8 cellular contexts compared by ENCODE assay signal in the genomic region with DNA sequence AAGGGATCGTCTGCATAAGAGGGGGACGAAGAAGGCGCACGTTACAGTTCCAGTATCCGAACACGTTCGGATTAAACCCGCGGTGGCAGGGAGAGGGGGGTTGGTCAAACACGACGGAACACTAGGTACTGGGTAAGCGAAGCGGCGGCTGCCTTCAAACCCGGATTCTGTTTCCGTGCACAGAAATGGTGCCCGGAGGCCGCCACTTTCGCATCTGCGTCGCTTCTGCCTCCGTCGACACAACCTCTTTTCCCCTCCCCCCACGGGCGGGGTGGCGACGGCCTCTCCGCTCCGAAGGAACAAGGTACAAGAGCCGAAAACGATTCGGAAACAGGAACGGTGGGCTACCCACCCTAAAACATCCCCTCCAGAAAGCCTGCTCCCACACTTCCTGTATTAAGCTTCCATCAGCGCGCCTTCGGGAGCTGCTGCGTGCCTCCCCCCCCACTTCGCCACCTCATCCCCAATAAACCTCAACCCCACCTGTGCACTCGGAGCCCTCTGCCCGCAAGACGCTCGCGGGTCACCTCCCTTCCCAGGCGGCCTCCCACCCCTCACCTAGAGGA. TPM values are rescaled to one million over a fixed set of nuclear protein-coding genes. Genes with fewer than 3 reads are reported as not detected.
DNase-seq lines count a peak whose midpoint lies in the region; ATAC-seq and FAIRE-seq lines count a peak whose summit lies in the region.

No MANE protein-coding gene starts in this region.

- no peaks in the 10 kb centered on the region for H3K79me1 ChIP-seq in neuronal stem cell (ENCODE audit: low read depth, low read length)

- H2AK5ac ChIP-seq in neuronal stem cell (ENCODE audit: low read depth, low read length), result no peak overlapping the region

- WGBS in neuronal stem cell (ENCODE audit: extremely low coverage in 2 of 2, insufficient read length in 2 of 2, insufficient replicate concordance in 1 of 2), 2 donors, result no CpG with 5 or more reads among the region's 44 CpGs

- no peak overlapping the region for H3K14ac ChIP-seq in neuronal stem cell (ENCODE audit: low read length)

- peak overlapping the region; percentile 55 for H3K4me2 ChIP-seq in neuronal stem cell (ENCODE audit: insufficient read depth, low read length, poor library complexity, severe bottlenecking)

- no peaks in the 10 kb centered on the region for H3K9me3 ChIP-seq in neuronal stem cell (replicated peaks in 1 of 2; ENCODE audit: control insufficient read depth in 2 of 2, insufficient read depth in 1 of 2, low read depth in 1 of 2, low read length in 2 of 2)

- H3K27me3 ChIP-seq in neuronal stem cell (ENCODE audit: control insufficient read depth in 3 of 3, insufficient read depth in 3 of 3, low read depth in 1 of 3, low read length in 3 of 3), result no peaks in the 10 kb centered on the region

- peaks cover 0 to 5% of the 10 kb centered on the region in 2 donors for H3K36me3 ChIP-seq in neuronal stem cell (replicated peaks in 1 of 2; ENCODE audit: control insufficient read depth in 2 of 2, insufficient read depth in 2 of 2, low read length in 2 of 2)

- peaks cover 4 to 11% of the 10 kb centered on the region in 2 donors for H3K4me1 ChIP-seq in neuronal stem cell (ENCODE audit: control insufficient read depth in 2 of 2, insufficient read depth in 1 of 2, low read depth in 1 of 2, low read length in 2 of 2)

- no peak overlapping the region for H4K8ac ChIP-seq in neuronal stem cell (ENCODE audit: low read depth, low read length)

- peak overlapping the region; percentile 60 for H3K4ac ChIP-seq in neuronal stem cell (ENCODE audit: low read length)

- peak overlapping the region; percentile 50 for H3K23ac ChIP-seq in neuronal stem cell (ENCODE audit: low read depth, low read length, poor library complexity)

- no peak overlapping the region for H2BK15ac ChIP-seq in neuronal stem cell (ENCODE audit: low read length)

- H3K27ac ChIP-seq in neuronal stem cell (replicated peaks; ENCODE audit: low read length) (peak overlapping the region; percentile 93), substantia nigra (ENCODE audit: low read depth, low read length, poor library complexity, severe bottlenecking) (peak overlapping the region; percentile 91)

- no peak for FAIRE-seq in frontal cortex (lab: Jason Lieb, UNC)

- peak overlapping the region; percentile 27 for H2BK5ac ChIP-seq in neuronal stem cell (ENCODE audit: low read length)

- H4K91ac ChIP-seq in neuronal stem cell (ENCODE audit: low read depth, low read length, poor library complexity), result no peak overlapping the region

- H2BK12ac ChIP-seq in neuronal stem cell (ENCODE audit: low read length), result no peak overlapping the region

- DNase-seq in COR-L47 (lab: John Stamatoyannopoulos, UW) (peak; percentile 46), HK-2 (ENCODE audit: unreplicated experiment) (peak; percentile 65), RPMI8226 (peak; percentile 81), frontal cortex (ENCODE audit: low spot score in 2 of 2) (peak; percentile 21 to 25), neuronal stem cell (ENCODE audit: low spot score) (peak; percentile 29), substantia nigra (lab: John Stamatoyannopoulos, UW) (peak in 43 of 49 donors; percentile 5 to 74 (median 48))
- peak; percentile 93 for DNase-seq in activated effector memory CD4-positive, alpha-beta T cell treated with anti-CD3 and anti-CD28 coated beads, Interleukin-2, amount 50 U/mL, for 16 hours

- peak overlapping the region; percentile 89 for H3K9ac ChIP-seq in neuronal stem cell (ENCODE audit: low read depth, low read length, poor library complexity)

- no peak overlapping the region for H2BK120ac ChIP-seq in neuronal stem cell (ENCODE audit: low read depth, low read length)

- H3K18ac ChIP-seq in neuronal stem cell (ENCODE audit: low read length), result peak overlapping the region; percentile 61

- peak overlapping the region; percentile 87 to 96 for H3K4me3 ChIP-seq in neuronal stem cell (ENCODE audit: low read length in 2 of 2)

- peak; percentile 31 for ATAC-seq in GM19438 (IDR thresholded peaks at IDR 0.05; ENCODE audit: low read depth, unreplicated experiment)

- peak overlapping the region; percentile 76 for H2AFZ ChIP-seq in neuronal stem cell (ENCODE audit: low read length)

RNA-seq across cellular contexts. Expression of gene G3BP2, which starts 0.7 kb away (rescaled TPM):
- total RNA-seq in frontal cortex, result 472 TPM
- 135 TPM for polyA plus RNA-seq in neuronal stem cell (2013, experiment 1 of 2)
- polyA plus RNA-seq in neuronal stem cell (2013, experiment 2 of 2), result 136 TPM

RNA-seq across cellular contexts. Expression of gene CDKL2, which starts 42.2 kb away (rescaled TPM):
- total RNA-seq in frontal cortex, result 60.7 TPM
- 1.1 TPM for polyA plus RNA-seq in neuronal stem cell (2013, experiment 1 of 2)
- 0.98 TPM for polyA plus RNA-seq in neuronal stem cell (2013, experiment 2 of 2)

RNA-seq across cellular contexts. Expression of gene USO1, which starts 51.8 kb away (rescaled TPM):
- total RNA-seq in frontal cortex, result 48.9 TPM
- polyA plus RNA-seq in neuronal stem cell (2013, experiment 1 of 2), result 48.2 TPM
- polyA plus RNA-seq in neuronal stem cell (2013, experiment 2 of 2), result 49.8 TPM

Comparison
In these comparisons a context has a peak if more than half of its experiments do, and no peak if none do; other contexts are left out.
1. Peak in every context shown above with its lines: DNase-seq, ATAC-seq, H3K4me3 ChIP-seq and H3K27ac ChIP-seq.
2. DNase-seq: peak in every context shown above with its lines; median percentile 93 in activated effector memory CD4-positive, alpha-beta T cell treated with anti-CD3 and anti-CD28 coated beads, Interleukin-2, amount 50 U/mL, for 16 hours; 81 in RPMI8226; 65 in HK-2; 48 in substantia nigra; 46 in COR-L47; 29 in neuronal stem cell; 23 in frontal cortex.